In the genomic region with DNA sequence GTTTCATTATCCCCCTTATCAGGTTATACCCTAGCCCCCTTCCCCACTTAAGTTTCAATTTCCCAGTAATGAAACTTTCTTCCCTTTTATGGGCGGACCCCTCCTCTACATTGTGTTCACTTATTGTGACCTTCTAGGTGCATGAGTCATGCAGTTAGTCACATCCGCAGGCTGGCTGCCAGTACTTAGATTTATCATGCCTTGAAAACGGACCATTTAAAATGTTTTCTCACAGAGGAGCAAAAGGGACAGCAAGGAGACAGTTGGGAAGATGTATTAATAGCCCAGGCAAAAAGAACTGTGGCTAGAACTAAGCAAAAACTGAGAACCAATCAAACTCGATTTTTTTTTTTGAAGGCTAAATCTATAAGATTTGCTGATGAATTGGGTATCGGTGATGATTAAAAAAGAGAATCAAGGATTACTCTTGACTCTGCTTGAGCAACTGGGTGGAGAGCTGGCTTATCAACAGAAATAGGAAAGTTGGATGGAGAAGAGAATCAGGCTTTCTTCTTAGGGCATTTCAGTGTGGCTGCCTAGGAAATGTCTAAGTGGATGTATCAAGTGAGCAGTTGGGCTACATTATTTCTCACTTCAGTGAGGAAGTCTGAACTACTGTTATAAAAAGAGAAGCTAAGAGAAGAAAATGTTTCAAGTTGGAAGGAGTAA, we compare ENCODE assay signal across 11 cellular contexts.
DNase-seq lines count a peak whose midpoint lies in the region; ATAC-seq and TF ChIP-seq lines count a peak whose summit lies in the region.
"Had no signal": no experiment of that assay in that cellular context is flagged by ENCODE, and none has a peak within 500 bp of the region (broad histone marks: within the 10 kb centered on the region; RNA-seq: fewer than 3 reads in every experiment).

No MANE protein-coding gene starts in this region.

- H3K4me2 ChIP-seq in PC-9 = peak overlapping the region; percentile 39

- CTCF ChIA-PET in PC-9 (lab: Charles Lee) = no interaction called here

- ATAC-seq in GM21619 (IDR thresholded peaks at IDR 0.05; ENCODE audit: unreplicated experiment) = no peak
- ATAC-seq: activated CD4-positive, CD25-positive, alpha-beta regulatory T cell treated with anti-CD3 and anti-CD28 coated beads, Interleukin-2, amount 50 U/mL, for 24 hours; right cardiac atrium had no signal

- no peaks in the 10 kb centered on the region for H3K36me3 ChIP-seq in PC-9 (ENCODE audit: low read depth)
- H3K36me3 ChIP-seq: esophagus muscularis mucosa had no signal

- H3K27ac ChIP-seq in PC-9 = peak overlapping the region; percentile 54
- H3K27ac ChIP-seq: esophagus muscularis mucosa had no signal

- TSS peak; percentile 92 for BruUV-seq in PC-9 (replicated peaks; lab: Mats Ljungman, UMichigan)

- intact Hi-C loops in PC-9 (cut with micrococcal nuclease; ENCODE audit: unreplicated experiment) = loop anchor here (5.0 to 10.0 kb wide), 2 partner anchors 38 to 265 kb away; no protein-coding TSS in a partner anchor

- peaks cover 9% of the 10 kb centered on the region; the same call in 1 of the 2 replicates for H3F3A ChIP-seq in PC-9 (ENCODE audit: insufficient read depth, low read depth)

- no peak overlapping the region for H3K4me3 ChIP-seq in PC-9
- no peak overlapping the region for H3K4me3 ChIP-seq in epithelial cell of esophagus (ENCODE audit: low read length)
- H3K4me3 ChIP-seq: esophagus muscularis mucosa had no signal

- H3K27me3 ChIP-seq in PC-9 (ENCODE audit: insufficient read depth, low read depth) = no peaks in the 10 kb centered on the region
- H3K27me3 ChIP-seq: esophagus muscularis mucosa had no signal

- TF ChIP-seq CTCF in PC-9 (conservative IDR thresholded peaks at IDR 0.05) (no peak), epithelial cell of esophagus (IDR thresholded peaks at IDR 0.05; ENCODE audit: insufficient read depth, low read depth, low read length, missing control alignments) (no peak)

- no peaks in the 10 kb centered on the region for H4K20me1 ChIP-seq in PC-9 (ENCODE audit: insufficient read depth)

- no peaks in the 10 kb centered on the region for H3K9me3 ChIP-seq in PC-9 (ENCODE audit: insufficient read depth, low read depth)

- peak; percentile 56 for DNase-seq in HS-27A (ENCODE audit: low read depth)
- DNase-seq in PC-9 = peak; percentile 60 to 66
- DNase-seq in epithelial cell of esophagus (ENCODE audit: low read depth) = peak; percentile 83
- DNase-seq in renal cortical epithelial cell (ENCODE audit: low read depth) = peak; percentile 83
- DNase-seq in NCI-H1930 (lab: John Stamatoyannopoulos, UW) = no peak
- no peak for DNase-seq in retina
- DNase-seq: MM.1S had no signal

- POLR2A ChIA-PET in PC-9 (lab: Charles Lee; ENCODE audit: unreplicated experiment) = no interaction called here

- H3K4me1 ChIP-seq in PC-9 (replicated peaks; ENCODE audit: insufficient read depth) = peaks cover 35% of the 10 kb centered on the region
- H3K4me1 ChIP-seq: esophagus muscularis mucosa had no signal

- no peaks in the 10 kb centered on the region for H3K9me2 ChIP-seq in PC-9 (ENCODE audit: insufficient read depth)

- no peaks in the 10 kb centered on the region for H3K79me2 ChIP-seq in PC-9 (ENCODE audit: low read depth)

- 0 out of 2 replicates have a peak overlapping the region, but pooled peaks have one; percentile 26 for H2AFZ ChIP-seq in PC-9

Comparison
In these comparisons a context has a peak if more than half of its experiments do, and no peak if none do; other contexts are left out.
1. DNase-seq: peak in HS-27A (single experiment), PC-9 (2 of 2), epithelial cell of esophagus (single experiment) and renal cortical epithelial cell (single experiment); none in NCI-H1930 (0 of 2) and retina (single experiment).